ENCODE assay signal across 8 cellular contexts in the genomic region with DNA sequence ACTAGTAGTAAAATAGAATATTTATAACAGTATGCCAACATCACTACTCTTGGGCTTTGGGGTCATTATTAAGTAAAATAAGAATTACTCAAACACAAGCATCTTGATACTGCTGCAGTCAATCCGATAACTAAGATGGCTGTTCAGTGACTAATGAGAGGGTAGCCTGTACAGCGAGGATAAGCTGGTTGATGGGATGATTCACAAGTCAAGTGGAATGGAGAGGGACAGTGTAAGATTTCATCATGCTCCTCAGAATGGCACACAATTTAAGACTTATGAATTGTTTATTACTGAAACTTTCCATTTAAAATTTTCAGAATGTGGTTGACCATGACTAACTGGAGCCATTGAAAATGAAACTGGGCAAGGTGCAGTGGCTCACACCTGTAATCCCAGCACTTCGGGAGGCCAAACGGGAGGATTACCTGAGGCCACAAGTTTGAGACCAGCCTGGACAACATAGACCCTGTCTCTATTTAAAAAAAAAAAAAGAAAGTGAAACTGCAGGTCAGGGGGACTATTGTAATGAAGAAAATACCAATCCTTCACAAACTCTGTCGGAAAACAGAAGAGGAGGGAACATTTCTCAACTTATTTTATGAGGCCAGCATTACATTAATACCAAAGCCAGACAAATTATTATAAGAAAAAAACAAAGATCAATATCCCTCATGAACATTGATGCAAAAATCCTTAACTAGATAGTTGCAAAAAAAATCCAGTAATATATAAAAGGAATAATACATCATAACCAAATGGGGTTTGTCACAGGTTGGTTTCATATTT. TPM values are rescaled to one million over a fixed set of nuclear protein-coding genes. Genes with fewer than 3 reads are reported as not detected.
A peak's percentile ranks its signal among the peaks of the same experiment; 100 is the strongest.
DNase-seq lines count a peak whose midpoint lies in the region; ATAC-seq and TF ChIP-seq lines count a peak whose summit lies in the region.

No MANE protein-coding gene starts in this region.

- H3K79me2 ChIP-seq in GM23338 (replicated peaks; ENCODE audit: insufficient read depth), result peaks cover 85% of the 10 kb centered on the region

- no peak for ATAC-seq in CD4-positive, CD25-positive, alpha-beta regulatory T cell (ENCODE audit: low read depth in 2 of 2)
- ATAC-seq in GM23338, result no peak
- ATAC-seq in GM18505 (IDR thresholded peaks at IDR 0.05; ENCODE audit: unreplicated experiment), result no peak

- no peaks in the 10 kb centered on the region for H3K27me3 ChIP-seq in CD4-positive, CD25-positive, alpha-beta regulatory T cell (ENCODE audit: control insufficient read depth, insufficient read depth, low read length)
- H3K27me3 ChIP-seq in GM23338 (ENCODE audit: insufficient read depth), result no peaks in the 10 kb centered on the region
- H3K27me3 ChIP-seq in tibial artery, result no peaks in the 10 kb centered on the region

- no peaks in the 10 kb centered on the region for H3K9me3 Mint-ChIP-seq in CD4-positive, CD25-positive, alpha-beta regulatory T cell
- H3K9me3 Mint-ChIP-seq in GM23338, result no peaks in the 10 kb centered on the region

- no peak overlapping the region for H3K4me2 ChIP-seq in GM23338

- peaks cover 16 to 80% (median 34%) of the 10 kb centered on the region in 4 donors for H3K4me1 Mint-ChIP-seq in CD4-positive, CD25-positive, alpha-beta regulatory T cell
- H3K4me1 Mint-ChIP-seq in GM23338, result peaks cover 10% of the 10 kb centered on the region

- H3K27ac ChIP-seq in CD4-positive, CD25-positive, alpha-beta regulatory T cell (ENCODE audit: insufficient read depth, low read length, poor library complexity, severe bottlenecking), result no peak overlapping the region
- no peak overlapping the region for H3K27ac ChIP-seq in GM23338 (ENCODE audit: low read depth)
- no peak overlapping the region for H3K27ac ChIP-seq in tibial artery

- H3K9me2 ChIP-seq in GM23338 (ENCODE audit: insufficient read depth), result no peaks in the 10 kb centered on the region; the same call in 1 of the 2 replicates

- no peak for TF ChIP-seq POLR2A in GM18505 (IDR thresholded peaks at IDR 0.05; ENCODE audit: borderline replicate concordance, extremely low read depth, insufficient read depth, insufficient read length)

- H3K36me3 Mint-ChIP-seq in CD4-positive, CD25-positive, alpha-beta regulatory T cell, result peaks cover 16% of the 10 kb centered on the region
- H3K36me3 Mint-ChIP-seq in GM23338 (ENCODE audit: low read depth), result peaks cover 34% of the 10 kb centered on the region

- H3K4me1 ChIP-seq in CD4-positive, CD25-positive, alpha-beta regulatory T cell (ENCODE audit: control insufficient read depth, insufficient read depth, low read length, poor library complexity, severe bottlenecking), result peaks cover 16% of the 10 kb centered on the region
- H3K4me1 ChIP-seq in GM23338 (ENCODE audit: insufficient read depth) (peaks cover 13% of the 10 kb centered on the region; the same call in 1 of the 2 replicates), tibial artery (peaks cover 0 to 54% (median 9%) of the 10 kb centered on the region in 4 donors)

- H3K4me3 Mint-ChIP-seq in CD4-positive, CD25-positive, alpha-beta regulatory T cell, result peak overlapping the region in 3 of 4 donors; percentile 15 to 73 (median 33)
- H3K4me3 Mint-ChIP-seq in GM23338, result no peak overlapping the region

- H4K20me1 ChIP-seq in GM23338 (replicated peaks; ENCODE audit: insufficient read depth), result peaks cover 10% of the 10 kb centered on the region; the same call in 1 of the 2 replicates

- no peaks in the 10 kb centered on the region for H3K9me3 ChIP-seq in CD4-positive, CD25-positive, alpha-beta regulatory T cell (ENCODE audit: control insufficient read depth in 2 of 2, low read length in 2 of 2)
- H3K9me3 ChIP-seq in tibial artery, result no peaks in the 10 kb centered on the region

- H3F3A ChIP-seq in GM23338 (replicated peaks; ENCODE audit: low read depth), result no peaks in the 10 kb centered on the region

- H3K27ac Mint-ChIP-seq in CD4-positive, CD25-positive, alpha-beta regulatory T cell, result peak overlapping the region in 1 of 3 donors; percentile 11
- H3K27ac Mint-ChIP-seq in GM23338, result peak overlapping the region; percentile 24; the same call in 1 of the 2 replicates

- peak in 1 of 3 donors; percentile 12 for DNase-seq in CD4-positive, CD25-positive, alpha-beta regulatory T cell
- DNase-seq in GM23338 (ENCODE audit: low spot score), result no peak
- peak; percentile 90 for DNase-seq in RPMI7951 (ENCODE audit: low read depth)
- DNase-seq in fibroblast of pulmonary artery (ENCODE audit: low read depth), result peak; percentile 86
- no peak for DNase-seq in ecto neural progenitor cell (ENCODE audit: low spot score)
- no peak for DNase-seq in NCI-H446 treated with DMSO at 0.1 percent for 48 hours (lab: John Stamatoyannopoulos, UW)
- DNase-seq in tibial artery, result no peak

- no peaks in the 10 kb centered on the region for H3K27me3 Mint-ChIP-seq in CD4-positive, CD25-positive, alpha-beta regulatory T cell
- peaks cover 3% of the 10 kb centered on the region for H3K27me3 Mint-ChIP-seq in GM23338 (ENCODE audit: insufficient read depth, low read depth, poor library complexity)

- H2AFZ ChIP-seq in GM23338, result no peak overlapping the region

- TF ChIP-seq CTCF in GM23338 (conservative IDR thresholded peaks at IDR 0.05; ENCODE audit: low read depth in 2 of 2) (no peak), fibroblast of pulmonary artery (IDR thresholded peaks at IDR 0.05; ENCODE audit: low read length, missing control alignments) (no peak), tibial artery (IDR thresholded peaks at IDR 0.05) (no peak)

- H3K4me3 ChIP-seq in CD4-positive, CD25-positive, alpha-beta regulatory T cell (ENCODE audit: low read depth, low read length), result no peak overlapping the region
- H3K4me3 ChIP-seq in GM23338, result no peak overlapping the region
- peak overlapping the region; percentile 25 for H3K4me3 ChIP-seq in fibroblast of pulmonary artery (replicated peaks; ENCODE audit: low read depth, low read length)
- no peak overlapping the region for H3K4me3 ChIP-seq in tibial artery

- intact Hi-C loops in tibial artery (cut with DNase I; ENCODE audit: low total_unique reads), result no loop called here

- H3K36me3 ChIP-seq in CD4-positive, CD25-positive, alpha-beta regulatory T cell (ENCODE audit: control insufficient read depth, insufficient read depth, low read length), result no peaks in the 10 kb centered on the region
- H3K36me3 ChIP-seq in GM23338 (ENCODE audit: insufficient read depth), result no peaks in the 10 kb centered on the region
- H3K36me3 ChIP-seq in tibial artery, result no peaks in the 10 kb centered on the region

TF ChIP-seq in GM23338, 12 proteins besides CTCF, POLR2A, EP300 and RAD21 (continues in another document):
- TF ChIP-seq, protein P1, sequence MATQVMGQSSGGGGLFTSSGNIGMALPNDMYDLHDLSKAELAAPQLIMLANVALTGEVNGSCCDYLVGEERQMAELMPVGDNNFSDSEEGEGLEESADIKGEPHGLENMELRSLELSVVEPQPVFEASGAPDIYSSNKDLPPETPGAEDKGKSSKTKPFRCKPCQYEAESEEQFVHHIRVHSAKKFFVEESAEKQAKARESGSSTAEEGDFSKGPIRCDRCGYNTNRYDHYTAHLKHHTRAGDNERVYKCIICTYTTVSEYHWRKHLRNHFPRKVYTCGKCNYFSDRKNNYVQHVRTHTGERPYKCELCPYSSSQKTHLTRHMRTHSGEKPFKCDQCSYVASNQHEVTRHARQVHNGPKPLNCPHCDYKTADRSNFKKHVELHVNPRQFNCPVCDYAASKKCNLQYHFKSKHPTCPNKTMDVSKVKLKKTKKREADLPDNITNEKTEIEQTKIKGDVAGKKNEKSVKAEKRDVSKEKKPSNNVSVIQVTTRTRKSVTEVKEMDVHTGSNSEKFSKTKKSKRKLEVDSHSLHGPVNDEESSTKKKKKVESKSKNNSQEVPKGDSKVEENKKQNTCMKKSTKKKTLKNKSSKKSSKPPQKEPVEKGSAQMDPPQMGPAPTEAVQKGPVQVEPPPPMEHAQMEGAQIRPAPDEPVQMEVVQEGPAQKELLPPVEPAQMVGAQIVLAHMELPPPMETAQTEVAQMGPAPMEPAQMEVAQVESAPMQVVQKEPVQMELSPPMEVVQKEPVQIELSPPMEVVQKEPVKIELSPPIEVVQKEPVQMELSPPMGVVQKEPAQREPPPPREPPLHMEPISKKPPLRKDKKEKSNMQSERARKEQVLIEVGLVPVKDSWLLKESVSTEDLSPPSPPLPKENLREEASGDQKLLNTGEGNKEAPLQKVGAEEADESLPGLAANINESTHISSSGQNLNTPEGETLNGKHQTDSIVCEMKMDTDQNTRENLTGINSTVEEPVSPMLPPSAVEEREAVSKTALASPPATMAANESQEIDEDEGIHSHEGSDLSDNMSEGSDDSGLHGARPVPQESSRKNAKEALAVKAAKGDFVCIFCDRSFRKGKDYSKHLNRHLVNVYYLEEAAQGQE (IDR thresholded peaks at IDR 0.05; ENCODE audit: unreplicated experiment), result no peak
- TF ChIP-seq ZNF331 (CRISPR knock-in tag; IDR thresholded peaks at IDR 0.05; ENCODE audit: low read depth) (no peak), NANOG (IDR thresholded peaks at IDR 0.05; ENCODE audit: borderline replicate concordance) (no peak), ZNF114 (CRISPR knock-in tag; IDR thresholded peaks at IDR 0.05) (no peak), POLR2AphosphoS5 (IDR thresholded peaks at IDR 0.05; ENCODE audit: low read depth) (no peak), JUNB (IDR thresholded peaks at IDR 0.05; ENCODE audit: unreplicated experiment) (no peak), EZH2 (IDR thresholded peaks at IDR 0.05; ENCODE audit: low read depth, unreplicated experiment) (no peak)

RNA-seq across cellular contexts. Expression of a gene that starts 11.2 kb away (rescaled TPM):
- 31.8 TPM for total RNA-seq in CD4-positive, CD25-positive, alpha-beta regulatory T cell
- 10 to 100 TPM in 2 of 4 donors, 1 to 10 TPM in 2; 8.9 to 14.3 (median 10.7) TPM for polyA plus RNA-seq in CD4-positive, CD25-positive, alpha-beta regulatory T cell
- 33.8 and 35.0 TPM in 2 replicates for total RNA-seq in GM23338 (2014; rRNA removed; shearing (Covaris generic))
- polyA plus RNA-seq in GM23338 (2016; fragmentation: Nextera tagmentation; extraction: Ambion mirVana), result 13.1 and 14.3 TPM in 2 replicates
- total RNA-seq in RPMI7951 (2014; rRNA removed; shearing (Covaris generic)), result 30.6 and 31.5 TPM in 2 replicates

RNA-seq across cellular contexts. Expression of a gene that starts 16.3 kb away (rescaled TPM):
- total RNA-seq in CD4-positive, CD25-positive, alpha-beta regulatory T cell, result 17.3 TPM
- 100 to 1,000 TPM in 3 of 4 donors, 10 to 100 TPM in 1; 98.0 to 136 (median 103) TPM for polyA plus RNA-seq in CD4-positive, CD25-positive, alpha-beta regulatory T cell
- total RNA-seq in GM23338 (2014; rRNA removed; shearing (Covaris generic)), result 56.6 and 59.5 TPM in 2 replicates
- 469 and 513 TPM in 2 replicates for polyA plus RNA-seq in GM23338 (2016; fragmentation: Nextera tagmentation; extraction: Ambion mirVana)
- total RNA-seq in RPMI7951 (2014; rRNA removed; shearing (Covaris generic)), result 86.7 and 100 TPM in 2 replicates

Comparison
In these comparisons a context has a peak if more than half of its experiments do, and no peak if none do; other contexts are left out.
1. DNase-seq: peak in RPMI7951 (single experiment) and fibroblast of pulmonary artery (single experiment); none in GM23338 (single experiment), ecto neural progenitor cell (single experiment), NCI-H446 treated with DMSO at 0.1 percent for 48 hours (single experiment) and tibial artery (0 of 2).